Comparison of ENCODE assay signal across 8 cellular contexts in genomic region chr2:13193900-13194299, GRCh38.
DNase-seq lines count a peak whose midpoint lies in the region; ATAC-seq and TF ChIP-seq lines count a peak whose summit lies in the region.

No MANE protein-coding gene starts in this region.

- DNase-seq in MCF 10A (ENCODE audit: unreplicated experiment) (peak; percentile 55), breast epithelium (ENCODE audit: low spot score in 2 of 2) (no peak), NCI-H2081 treated with DMSO at 0.1 percent for 48 hours (lab: John Stamatoyannopoulos, UW) (peak; percentile 9), cardiac fibroblast (ENCODE audit: low read depth in 2 of 2) (peak; percentile 19 to 59), osteocyte (ENCODE audit: extremely low spot score, unreplicated experiment) (no peak), GDM1 (lab: John Stamatoyannopoulos, UW) (no peak)
- DNase-seq in activated CD4-positive, alpha-beta T cell treated with anti-CD3 and anti-CD28 coated beads, Interleukin-2, amount 10 ng/mL, durations not matched to agents 24 days and 14 days: no peak

- TF ChIP-seq POLR2A in breast epithelium (IDR thresholded peaks at IDR 0.05): no peak

- H3K9me3 ChIP-seq in breast epithelium: no peaks in the 10 kb centered on the region

- peak; percentile 54 for ATAC-seq in HG02840 (IDR thresholded peaks at IDR 0.05; ENCODE audit: low FRiP score, unreplicated experiment)

- H3K4me3 ChIP-seq in breast epithelium (no peak overlapping the region), cardiac fibroblast (replicated peaks in 1 of 2; ENCODE audit: low read depth in 2 of 2, low read length in 2 of 2) (no peak overlapping the region)

- CTCF ChIA-PET in MCF 10A (lab: Yijun Ruan, JAX): interaction anchor here (0.6 to 1.4 kb wide), 8 partner anchors 36 to 1857 kb away, joined by 3 to 8 read pairs (median 3); no protein-coding TSS in a partner anchor

- H3K4me1 ChIP-seq in breast epithelium: no peaks in the 10 kb centered on the region

- no peaks in the 10 kb centered on the region for H3K27me3 Mint-ChIP-seq in MCF 10A (ENCODE audit: insufficient read depth, unreplicated experiment)
- H3K27me3 Mint-ChIP-seq in osteocyte (ENCODE audit: unreplicated experiment): peaks cover 16% of the 10 kb centered on the region
- H3K27me3 Mint-ChIP-seq in activated CD4-positive, alpha-beta T cell treated with anti-CD3 and anti-CD28 coated beads, Interleukin-2, amount 10 ng/mL, durations not matched to agents 24 days and 14 days: no peaks in the 10 kb centered on the region

- peak; percentile 58 for TF ChIP-seq CTCF in MCF 10A (IDR thresholded peaks at IDR 0.05; ENCODE audit: unreplicated experiment)
- no peak for TF ChIP-seq CTCF in breast epithelium (IDR thresholded peaks at IDR 0.05)
- peak; percentile 30 for TF ChIP-seq CTCF in cardiac fibroblast (IDR thresholded peaks at IDR 0.05; ENCODE audit: low read depth, low read length)
- TF ChIP-seq CTCF in osteocyte (IDR thresholded peaks at IDR 0.05): peak; percentile 60

- H3K36me3 ChIP-seq in breast epithelium: no peaks in the 10 kb centered on the region

- H3K36me3 Mint-ChIP-seq in MCF 10A (ENCODE audit: insufficient read depth, unreplicated experiment) (no peaks in the 10 kb centered on the region), osteocyte (ENCODE audit: unreplicated experiment) (no peaks in the 10 kb centered on the region)
- H3K36me3 Mint-ChIP-seq in activated CD4-positive, alpha-beta T cell treated with anti-CD3 and anti-CD28 coated beads, Interleukin-2, amount 10 ng/mL, durations not matched to agents 24 days and 14 days (ENCODE audit: low read depth): no peaks in the 10 kb centered on the region

- intact Hi-C loops in MCF 10A (cut with micrococcal nuclease): loop anchor here (1.0 to 2.0 kb wide), 3 partner anchors 138 to 1751 kb away; no protein-coding TSS in a partner anchor
- intact Hi-C loops in breast epithelium (cut with DNase I; ENCODE audit: low total_unique reads): no loop called here
- intact Hi-C loops in activated CD4-positive, alpha-beta T cell treated with anti-CD3 and anti-CD28 coated beads, Interleukin-2, amount 10 ng/mL, durations not matched to agents 24 days and 14 days (cut with micrococcal nuclease): no loop called here

- H3K27ac Mint-ChIP-seq in MCF 10A (ENCODE audit: low read depth, unreplicated experiment) (no peak overlapping the region), osteocyte (ENCODE audit: unreplicated experiment) (no peak overlapping the region)
- no peak overlapping the region for H3K27ac Mint-ChIP-seq in activated CD4-positive, alpha-beta T cell treated with anti-CD3 and anti-CD28 coated beads, Interleukin-2, amount 10 ng/mL, durations not matched to agents 24 days and 14 days

- BruUV-seq in MCF 10A (replicated peaks; lab: Mats Ljungman, UMichigan): no TSS peak

- H3K4me1 Mint-ChIP-seq in MCF 10A (ENCODE audit: insufficient read depth, unreplicated experiment) (peaks cover 9% of the 10 kb centered on the region), osteocyte (ENCODE audit: unreplicated experiment) (no peaks in the 10 kb centered on the region)
- no peaks in the 10 kb centered on the region for H3K4me1 Mint-ChIP-seq in activated CD4-positive, alpha-beta T cell treated with anti-CD3 and anti-CD28 coated beads, Interleukin-2, amount 10 ng/mL, durations not matched to agents 24 days and 14 days

- H3K27me3 ChIP-seq in breast epithelium: no peaks in the 10 kb centered on the region

- POLR2A ChIA-PET in MCF 10A (lab: Yijun Ruan, JAX): no interaction called here

- no peaks in the 10 kb centered on the region for H3K9me3 Mint-ChIP-seq in MCF 10A (ENCODE audit: unreplicated experiment)
- no peaks in the 10 kb centered on the region for H3K9me3 Mint-ChIP-seq in osteocyte (ENCODE audit: unreplicated experiment)
- H3K9me3 Mint-ChIP-seq in activated CD4-positive, alpha-beta T cell treated with anti-CD3 and anti-CD28 coated beads, Interleukin-2, amount 10 ng/mL, durations not matched to agents 24 days and 14 days: no peaks in the 10 kb centered on the region

- no peak overlapping the region for H3K27ac ChIP-seq in breast epithelium

- H3K4me3 Mint-ChIP-seq in MCF 10A (ENCODE audit: unreplicated experiment): no peak overlapping the region
- no peak overlapping the region for H3K4me3 Mint-ChIP-seq in osteocyte (ENCODE audit: unreplicated experiment)
- H3K4me3 Mint-ChIP-seq in activated CD4-positive, alpha-beta T cell treated with anti-CD3 and anti-CD28 coated beads, Interleukin-2, amount 10 ng/mL, durations not matched to agents 24 days and 14 days: no peak overlapping the region

Comparison
In these comparisons a context has a peak if more than half of its experiments do, and no peak if none do; other contexts are left out.
1. DNase-seq: peak in MCF 10A (single experiment), NCI-H2081 treated with DMSO at 0.1 percent for 48 hours (single experiment) and cardiac fibroblast (2 of 2); none in breast epithelium (0 of 2), osteocyte (single experiment), activated CD4-positive, alpha-beta T cell treated with anti-CD3 and anti-CD28 coated beads, Interleukin-2, amount 10 ng/mL, durations not matched to agents 24 days and 14 days (single experiment) and GDM1 (single experiment).
2. CTCF ChIP-seq: peak in MCF 10A (single experiment), cardiac fibroblast (single experiment) and osteocyte (single experiment); none in breast epithelium (0 of 3).